Comparison of ENCODE assay signal across 22 cellular contexts in the genomic region with DNA sequence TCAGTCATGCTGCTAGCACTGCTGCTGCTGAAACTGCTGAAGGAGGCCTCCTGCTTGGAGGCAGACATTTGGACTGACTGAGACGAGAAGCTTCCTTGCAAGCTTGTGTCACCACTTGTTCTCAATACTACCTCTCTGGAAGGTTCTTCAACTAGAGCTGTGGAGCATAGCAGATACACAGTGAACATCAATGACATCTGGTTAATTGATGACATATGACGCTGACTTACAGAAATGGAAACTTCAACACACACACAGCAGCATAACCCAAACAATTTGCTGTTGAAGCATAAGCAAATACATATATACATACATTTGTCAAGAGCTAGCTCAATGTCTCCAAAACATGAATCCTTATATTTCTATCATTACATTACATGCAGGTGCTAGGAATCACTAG.
"Had no signal": no experiment of that assay in that cellular context is flagged by ENCODE, and none has a peak within 500 bp of the region (broad histone marks: within the 10 kb centered on the region; RNA-seq: fewer than 3 reads in every experiment).

No MANE protein-coding gene starts in this region.

- H3K27me3 ChIP-seq: body of pancreas, upper lobe of left lung had no signal

- ATAC-seq: body of pancreas, left ventricle myocardium superior, mucosa of descending colon had no signal

- H3K4me3 ChIP-seq: body of pancreas, mucosa of descending colon, thoracic aorta, upper lobe of left lung had no signal

- H3K27ac ChIP-seq: body of pancreas, thoracic aorta, upper lobe of left lung, WERI-Rb-1 had no signal

- H3K4me3 Mint-ChIP-seq: activated naive CD4-positive, alpha-beta T cell treated with anti-CD3 and anti-CD28 coated beads, Interleukin-2, amount 50 U/mL, for 24 hours; activated T-helper 1 cell treated with anti-CD3 and anti-CD28 coated beads, Interleukin-12 subunit alpha, Interleukin-12 subunit beta, Interleukin-2, Interleukin-4 antibody, amounts not matched to agents 30 ng/mL and 10 ng/mL and 1 ng/mL, durations not matched to agents 14 hours and 24 hours and 36 hours; memory B cell; naive B cell had no signal

- H3K9me3 Mint-ChIP-seq: activated naive CD4-positive, alpha-beta T cell treated with anti-CD3 and anti-CD28 coated beads, Interleukin-2, amount 50 U/mL, for 24 hours; activated T-helper 1 cell treated with anti-CD3 and anti-CD28 coated beads, Interleukin-12 subunit alpha, Interleukin-12 subunit beta, Interleukin-2, Interleukin-4 antibody, amounts not matched to agents 30 ng/mL and 10 ng/mL and 1 ng/mL, durations not matched to agents 14 hours and 24 hours and 36 hours; memory B cell had no signal

- H3K27me3 Mint-ChIP-seq: activated naive CD4-positive, alpha-beta T cell treated with anti-CD3 and anti-CD28 coated beads, Interleukin-2, amount 50 U/mL, for 24 hours; memory B cell; naive B cell had no signal

- DNase-seq: activated CD4-positive, alpha-beta T cell treated with anti-CD3 and anti-CD28 coated beads for 1 hour; activated CD4-positive, alpha-beta T cell treated with anti-CD3 and anti-CD28 coated beads, Interleukin-2, amount 50 U/mL, for 4 hours; activated gamma-delta T cell treated with Interleukin-2 at 50 U/mL for 16 hours; anterior cingulate cortex; body of pancreas; effector CD8-positive, alpha-beta T cell; erythroblast; hypothalamus; left ventricle myocardium superior; mucosa of descending colon; naive B cell; posterior cingulate gyrus; retina; SK-N-SH; stimulated activated CD4-positive, alpha-beta T cell treated with anti-CD3 and anti-CD28 coated beads, Interleukin-4, amount 100 ng/mL, for 1 hour; stimulated activated naive CD4-positive, alpha-beta T cell treated with Interleukin-2 at 50 U/mL for 16 hours; upper lobe of left lung; WERI-Rb-1 had no signal

- H3K9me3 ChIP-seq: body of pancreas, mucosa of descending colon, SK-N-SH, thoracic aorta, upper lobe of left lung had no signal

- H3K27ac Mint-ChIP-seq: activated naive CD4-positive, alpha-beta T cell treated with anti-CD3 and anti-CD28 coated beads, Interleukin-2, amount 50 U/mL, for 24 hours; activated T-helper 1 cell treated with anti-CD3 and anti-CD28 coated beads, Interleukin-12 subunit alpha, Interleukin-12 subunit beta, Interleukin-2, Interleukin-4 antibody, amounts not matched to agents 30 ng/mL and 10 ng/mL and 1 ng/mL, durations not matched to agents 14 hours and 24 hours and 36 hours; memory B cell had no signal
